Comparison of ENCODE assay signal across 14 cellular contexts in the genomic region with DNA sequence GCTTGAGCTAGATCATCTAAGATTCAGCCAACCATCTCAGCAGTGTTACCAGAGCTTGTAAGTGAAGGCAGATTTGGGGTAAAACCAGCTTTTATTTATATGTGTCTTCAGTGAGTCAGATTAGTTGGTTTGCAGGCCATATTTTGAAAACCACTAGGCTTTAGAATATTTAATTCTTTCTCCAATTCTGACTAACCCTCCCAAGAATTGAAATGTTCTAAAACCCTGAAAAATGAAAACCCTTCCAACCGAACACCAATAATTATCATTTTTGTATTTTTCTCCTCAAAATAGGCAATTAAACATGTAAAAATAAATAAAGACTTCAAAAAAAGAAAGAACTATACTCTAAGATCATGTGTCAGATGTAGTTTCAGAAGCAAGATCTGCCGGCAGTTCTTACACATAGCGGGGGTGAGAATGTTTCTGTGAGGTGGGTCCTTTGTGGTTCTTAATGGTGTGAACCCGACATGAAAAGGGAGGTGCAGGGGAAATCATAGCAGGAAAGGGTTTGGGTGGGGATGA. TPM values are rescaled to one million over a fixed set of nuclear protein-coding genes. Genes with fewer than 3 reads are reported as not detected.
A peak's percentile ranks its signal among the peaks of the same experiment; 100 is the strongest.
DNase-seq lines count a peak whose midpoint lies in the region; ATAC-seq, FAIRE-seq and TF ChIP-seq lines count a peak whose summit lies in the region.
"Had no signal": no experiment of that assay in that cellular context is flagged by ENCODE, and none has a peak within 500 bp of the region (broad histone marks: within the 10 kb centered on the region; RNA-seq: fewer than 3 reads in every experiment).

No MANE protein-coding gene starts in this region.

- H3K27ac Mint-ChIP-seq in dendritic cell treated with granulocyte-macrophage colony-stimulating factor and Interleukin-4, amounts not matched to agents 40 ng/mL and 50 ng/mL, for 4 days = peak overlapping the region; percentile 54

- TF ChIP-seq POLR2A in GM12892 (IDR thresholded peaks at IDR 0.05; ENCODE audit: low read depth, low read length) = no peak
- TF ChIP-seq POLR2A in esophagus muscularis mucosa (IDR thresholded peaks at IDR 0.05; ENCODE audit: low read depth) = no peak

- peak; percentile 49 for ATAC-seq in GM19035 (IDR thresholded peaks at IDR 0.05; ENCODE audit: unreplicated experiment)
- ATAC-seq in HG03520 (IDR thresholded peaks at IDR 0.05; ENCODE audit: unreplicated experiment) = peak; percentile 43
- no peak for ATAC-seq in heart right ventricle
- ATAC-seq: PC-3, sciatic nerve had no signal

- no peaks in the 10 kb centered on the region for H3K9me3 Mint-ChIP-seq in dendritic cell treated with granulocyte-macrophage colony-stimulating factor and Interleukin-4, amounts not matched to agents 40 ng/mL and 50 ng/mL, for 4 days

- H3K4me3 ChIP-seq in heart right ventricle (no peak overlapping the region), esophagus muscularis mucosa (no peak overlapping the region)

- FAIRE-seq in GM12892 (lab: Jason Lieb, UNC) = peak; percentile 54
- FAIRE-seq: D721Med, endothelial cell of umbilical vein, TTC549 had no signal

- H3K4me1 ChIP-seq in heart right ventricle (peaks cover 0 to 72% (median 7%) of the 10 kb centered on the region in 9 donors), esophagus muscularis mucosa (no peaks in the 10 kb centered on the region)

- 83% methylated on average over 4 of the region's 4 CpGs for WGBS in heart right ventricle, 2 donors
- WGBS in esophagus muscularis mucosa = 78% methylated on average over 4 of the region's 4 CpGs

- no peak for TF ChIP-seq EP300 in esophagus muscularis mucosa (IDR thresholded peaks at IDR 0.05)

- peaks cover 91% of the 10 kb centered on the region for H3K4me1 Mint-ChIP-seq in dendritic cell treated with granulocyte-macrophage colony-stimulating factor and Interleukin-4, amounts not matched to agents 40 ng/mL and 50 ng/mL, for 4 days (ENCODE audit: low read depth)

- no peaks in the 10 kb centered on the region for H3K27me3 Mint-ChIP-seq in dendritic cell treated with granulocyte-macrophage colony-stimulating factor and Interleukin-4, amounts not matched to agents 40 ng/mL and 50 ng/mL, for 4 days

- H3K9me3 ChIP-seq in heart right ventricle (no peaks in the 10 kb centered on the region), esophagus muscularis mucosa (no peaks in the 10 kb centered on the region)

- H3K27ac ChIP-seq in heart right ventricle (peak overlapping the region in 1 of 10 donors; percentile 38), esophagus muscularis mucosa (replicated peaks in 1 of 4) (no peak overlapping the region)

- no peaks in the 10 kb centered on the region for H3K27me3 ChIP-seq in heart right ventricle
- no peaks in the 10 kb centered on the region for H3K27me3 ChIP-seq in esophagus muscularis mucosa

- H3K36me3 Mint-ChIP-seq in dendritic cell treated with granulocyte-macrophage colony-stimulating factor and Interleukin-4, amounts not matched to agents 40 ng/mL and 50 ng/mL, for 4 days (ENCODE audit: low read depth) = peaks cover 95% of the 10 kb centered on the region

- no peak overlapping the region for H3K4me3 Mint-ChIP-seq in dendritic cell treated with granulocyte-macrophage colony-stimulating factor and Interleukin-4, amounts not matched to agents 40 ng/mL and 50 ng/mL, for 4 days

- DNase-seq in GM12892 (ENCODE audit: insufficient read length) = no peak
- no peak for DNase-seq in NCI-H69 (lab: John Stamatoyannopoulos, UW)
- DNase-seq in heart right ventricle = no peak
- DNase-seq in esophagus muscularis mucosa (ENCODE audit: extremely low spot score) = no peak
- DNase-seq in HT-29 (ENCODE audit: low spot score) = no peak
- DNase-seq: NCI-H1436 treated with DMSO at 0.1 percent for 48 hours, PC-3 had no signal

- no peak for TF ChIP-seq CTCF in heart right ventricle (IDR thresholded peaks at IDR 0.05)
- TF ChIP-seq CTCF in esophagus muscularis mucosa (IDR thresholded peaks at IDR 0.05) = no peak

- H3K36me3 ChIP-seq in heart right ventricle (peaks cover 0 to 49% (median 0%) of the 10 kb centered on the region in 9 donors), esophagus muscularis mucosa (no peaks in the 10 kb centered on the region)

- intact Hi-C loops in dendritic cell treated with granulocyte-macrophage colony-stimulating factor and Interleukin-4, amounts not matched to agents 40 ng/mL and 50 ng/mL, for 4 days (cut with micrococcal nuclease) = no loop called here
- intact Hi-C loops in heart right ventricle (cut with DNase I) = no loop called here
- intact Hi-C loops in esophagus muscularis mucosa (cut with DNase I) = no loop called here

RNA-seq across cellular contexts. Expression of a gene that starts 14.2 kb away (rescaled TPM):
- 310 TPM for polyA plus RNA-seq in GM12892 (2012; ENCODE audit: missing spikeins)
- 10 to 100 TPM in 1 of 10 donors, 1 to 10 TPM in 9; 1.1 to 46.3 (median 2.8) TPM for total RNA-seq in heart right ventricle
- polyA plus RNA-seq in heart right ventricle = 1 to 10 TPM; 1.2 to 3.3 TPM
- 10 to 100 TPM in 1 of 4 donors, 1 to 10 TPM in 3; 3.1 to 23.4 (median 6.0) TPM for total RNA-seq in esophagus muscularis mucosa
- not detected in 2 replicates for total RNA-seq in HT-29 (2014; rRNA removed; shearing (Covaris generic))
- total RNA-seq: PC-3 had no signal

RNA-seq across cellular contexts. Expression of a gene that starts 59.5 kb away (rescaled TPM):
- polyA plus RNA-seq in GM12892 (2012; ENCODE audit: missing spikeins) = not detected
- 10 to 100 TPM in 2 of 10 donors, 1 to 10 TPM in 8; 4.8 to 13.4 (median 7.9) TPM for total RNA-seq in heart right ventricle
- polyA plus RNA-seq in heart right ventricle = 10 to 100 TPM; 10.5 to 12.8 TPM
- total RNA-seq in esophagus muscularis mucosa = 10 to 100 TPM; 23.5 to 44.4 (median 29.8) TPM
- not detected in 2 replicates for total RNA-seq in HT-29 (2014; rRNA removed; shearing (Covaris generic))

Comparison
In these comparisons a context has a peak if more than half of its experiments do, and no peak if none do; other contexts are left out.
1. ATAC-seq: peak in GM19035 (single experiment) and HG03520 (single experiment); none in heart right ventricle (0 of 8).